In the genomic region with DNA sequence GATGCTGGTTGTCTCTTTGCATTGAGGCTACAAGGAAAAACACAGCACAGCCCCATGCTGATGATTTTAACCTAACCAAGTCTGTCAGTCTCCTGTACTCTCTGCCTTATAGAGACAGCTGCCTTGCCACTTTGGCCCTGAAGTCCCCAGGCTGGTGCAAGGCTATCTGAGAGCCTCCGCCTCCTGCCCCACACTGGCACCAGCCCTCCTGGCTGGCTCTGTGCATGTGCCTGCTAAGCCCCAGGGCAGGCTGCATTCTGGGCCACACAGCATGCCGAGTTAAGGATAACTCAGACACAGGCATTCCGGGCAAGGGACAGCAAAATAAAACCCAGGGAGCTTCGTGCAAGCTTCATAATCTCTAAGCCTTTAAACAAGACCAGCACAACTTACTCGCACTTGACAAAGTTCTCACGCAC, we compare ENCODE assay signal across 9 cellular contexts. TPM values are rescaled to one million over a fixed set of nuclear protein-coding genes. Genes with fewer than 3 reads are reported as not detected.
DNase-seq lines count a peak whose midpoint lies in the region; ATAC-seq and TF ChIP-seq lines count a peak whose summit lies in the region.
"Had no signal": no experiment of that assay in that cellular context is flagged by ENCODE, and none has a peak within 500 bp of the region (broad histone marks: within the 10 kb centered on the region; RNA-seq: fewer than 3 reads in every experiment).

No MANE protein-coding gene starts in this region.

- TF ChIP-seq CTCF in PC-9 (conservative IDR thresholded peaks at IDR 0.05) (no peak), colonic mucosa (IDR thresholded peaks at IDR 0.05) (no peak), retinal pigment epithelial cell (conservative IDR thresholded peaks at IDR 0.05; ENCODE audit: low read depth, low read length) (no peak)

- peaks cover 50% of the 10 kb centered on the region for H3F3A ChIP-seq in PC-9 (ENCODE audit: insufficient read depth, low read depth)

- no peaks in the 10 kb centered on the region for H3K9me3 ChIP-seq in PC-9 (ENCODE audit: insufficient read depth, low read depth)
- no peaks in the 10 kb centered on the region for H3K9me3 ChIP-seq in colonic mucosa

- H4K20me1 ChIP-seq in PC-9 (ENCODE audit: insufficient read depth) = no peaks in the 10 kb centered on the region

- H3K27me3 ChIP-seq in PC-9 (ENCODE audit: insufficient read depth, low read depth) (no peaks in the 10 kb centered on the region), colonic mucosa (no peaks in the 10 kb centered on the region)

- intact Hi-C loops in PC-9 (cut with micrococcal nuclease; ENCODE audit: unreplicated experiment) = loop anchor here (1.0 to 5.0 kb wide), 2 partner anchors 81 to 352 kb away; no protein-coding TSS in a partner anchor
- intact Hi-C loops in colonic mucosa (cut with DNase I) = no loop called here

- BruUV-seq in PC-9 (replicated peaks; lab: Mats Ljungman, UMichigan) = TSS peak; percentile 80

- peak overlapping the region; percentile 13 to 51 for H3K9ac ChIP-seq in colonic mucosa (ENCODE audit: low read depth in 2 of 2, low read length in 2 of 2)

- peak overlapping the region; percentile 95 for H3K4me2 ChIP-seq in PC-9

- H3K4me1 ChIP-seq in PC-9 (replicated peaks; ENCODE audit: insufficient read depth) (peaks cover 63% of the 10 kb centered on the region), colonic mucosa (peaks cover 5% of the 10 kb centered on the region)

- ATAC-seq in HG02610 (IDR thresholded peaks at IDR 0.05; ENCODE audit: unreplicated experiment) (no peak), HG02798 (IDR thresholded peaks at IDR 0.05; ENCODE audit: poor library complexity, unreplicated experiment) (no peak)

- POLR2A ChIA-PET in PC-9 (lab: Charles Lee; ENCODE audit: unreplicated experiment) = interaction anchor here (0.5 to 0.7 kb wide), 6 partner anchors 158 to 1370 kb away, joined by 3 to 20 read pairs (median 6); no protein-coding TSS in a partner anchor

- H3K36me3 ChIP-seq in PC-9 (ENCODE audit: low read depth) (peaks cover 35% of the 10 kb centered on the region), colonic mucosa (no peaks in the 10 kb centered on the region)

- H3K27ac ChIP-seq in PC-9 = peak overlapping the region; percentile 99
- H3K27ac ChIP-seq in colonic mucosa = peak overlapping the region; percentile 69
- H3K27ac ChIP-seq: 22Rv1 had no signal

- DNase-seq in DMS 273 (lab: John Stamatoyannopoulos, UW; ENCODE audit: unreplicated experiment) (peak; percentile 30), DMS 273 treated with DMSO at 0.1 percent for 48 hours (lab: John Stamatoyannopoulos, UW) (no peak), PC-9 (peak in 1 of 2 experiments; percentile 40), colonic mucosa (no peak), retinal pigment epithelial cell (ENCODE audit: low read depth) (peak; percentile 78), NCI-H128 (lab: John Stamatoyannopoulos, UW; ENCODE audit: unreplicated experiment) (no peak)

- H3K79me2 ChIP-seq in PC-9 (ENCODE audit: low read depth) = peaks cover 71% of the 10 kb centered on the region

- H3K4me3 ChIP-seq in PC-9 (peak overlapping the region; percentile 70), colonic mucosa (peak overlapping the region; percentile 21), retinal pigment epithelial cell (ENCODE audit: low read length) (peak overlapping the region; percentile 53)

- H3K9me2 ChIP-seq in PC-9 (ENCODE audit: insufficient read depth) = no peaks in the 10 kb centered on the region

- no peak overlapping the region for H2AFZ ChIP-seq in PC-9

- CTCF ChIA-PET in PC-9 (lab: Charles Lee) = interaction anchor here (0.6 kb wide), 1 partner anchor 359 kb away, joined by 3 read pairs; no protein-coding TSS in a partner anchor

RNA-seq across cellular contexts. Expression of a gene that starts 0.9 kb away (rescaled TPM):
- total RNA-seq in PC-9 (2021) = 58.5 and 61.6 TPM in 2 replicates
- 10 to 100 TPM; 21.3 to 23.0 TPM for total RNA-seq in colonic mucosa

Comparison
In these comparisons a context has a peak if more than half of its experiments do, and no peak if none do; other contexts are left out.
1. DNase-seq: peak in DMS 273 (single experiment) and retinal pigment epithelial cell (single experiment); none in DMS 273 treated with DMSO at 0.1 percent for 48 hours (single experiment), colonic mucosa (single experiment) and NCI-H128 (single experiment).
2. Peak in every context shown above with its lines, with median percentiles within 50 percentile points of each other: H3K4me3 ChIP-seq.